Comparison of ENCODE assay signal across 18 cellular contexts in genomic region chr9:99557816-99558215, GRCh38.
DNase-seq lines count a peak whose midpoint lies in the region; ATAC-seq lines count a peak whose summit lies in the region.
"Had no signal": no experiment of that assay in that cellular context is flagged by ENCODE, and none has a peak within 500 bp of the region (broad histone marks: within the 10 kb centered on the region; RNA-seq: fewer than 3 reads in every experiment).

No MANE protein-coding gene starts in this region.

- peaks cover 15 to 23% of the 10 kb centered on the region in 2 donors for H3K9me3 Mint-ChIP-seq in stimulated activated naive B cell treated with anti-CD40 and anti-IgM and Interleukin-4, amounts not matched to agents 10 μg/mL and 1 μg/mL and 100 μg/mL, for 72 hours
- H3K9me3 Mint-ChIP-seq: GM23338, HFFc6 had no signal

- ATAC-seq in stimulated activated naive B cell treated with anti-CD40 and anti-IgM and Interleukin-4, amounts not matched to agents 10 μg/mL and 1 μg/mL and 100 μg/mL, for 72 hours (replicated peaks) = no peak
- no peak for ATAC-seq in HG02678 (IDR thresholded peaks at IDR 0.05; ENCODE audit: unreplicated experiment)
- ATAC-seq: CD8-positive, alpha-beta T cell; GM23338; HCT116 had no signal

- DNase-seq in COLO829 (ENCODE audit: low spot score) (peak; percentile 91), RPMI7951 (ENCODE audit: low read depth) (peak; percentile 11), foreskin melanocyte (peak; percentile 90), RPMI8226 (no peak), activated gamma-delta T cell (lab: John Stamatoyannopoulos, UW) (no peak)
- DNase-seq in stimulated activated naive B cell treated with anti-CD40 and anti-IgM and Interleukin-4, amounts not matched to agents 10 μg/mL and 1 μg/mL and 100 μg/mL, for 72 hours = no peak
- DNase-seq: CD4-positive, CD25-positive, alpha-beta regulatory T cell; CD8-positive, alpha-beta T cell; DMS 273 treated with DMSO at 0.1 percent for 48 hours; DMS79; EL; GDM1; H9; HFFc6 had no signal

- H3K36me3 Mint-ChIP-seq in stimulated activated naive B cell treated with anti-CD40 and anti-IgM and Interleukin-4, amounts not matched to agents 10 μg/mL and 1 μg/mL and 100 μg/mL, for 72 hours = peaks cover 30 to 33% of the 10 kb centered on the region in 2 donors
- H3K36me3 Mint-ChIP-seq: CD4-positive, CD25-positive, alpha-beta regulatory T cell; CD8-positive, alpha-beta T cell had no signal

- H3K4me1 Mint-ChIP-seq in stimulated activated naive B cell treated with anti-CD40 and anti-IgM and Interleukin-4, amounts not matched to agents 10 μg/mL and 1 μg/mL and 100 μg/mL, for 72 hours = peaks cover 12 to 45% of the 10 kb centered on the region in 2 donors
- H3K4me1 Mint-ChIP-seq: B cell; CD4-positive, CD25-positive, alpha-beta regulatory T cell; GM23338 had no signal

- no peaks in the 10 kb centered on the region for H3K27me3 Mint-ChIP-seq in stimulated activated naive B cell treated with anti-CD40 and anti-IgM and Interleukin-4, amounts not matched to agents 10 μg/mL and 1 μg/mL and 100 μg/mL, for 72 hours

- no peak overlapping the region for H3K4me3 Mint-ChIP-seq in stimulated activated naive B cell treated with anti-CD40 and anti-IgM and Interleukin-4, amounts not matched to agents 10 μg/mL and 1 μg/mL and 100 μg/mL, for 72 hours
- H3K4me3 Mint-ChIP-seq: B cell; CD4-positive, CD25-positive, alpha-beta regulatory T cell; CD8-positive, alpha-beta T cell; GM23338; H9; HFFc6 had no signal

- peak overlapping the region; percentile 3 for H3K27ac Mint-ChIP-seq in stimulated activated naive B cell treated with anti-CD40 and anti-IgM and Interleukin-4, amounts not matched to agents 10 μg/mL and 1 μg/mL and 100 μg/mL, for 72 hours
- H3K27ac Mint-ChIP-seq: B cell; CD4-positive, CD25-positive, alpha-beta regulatory T cell; CD8-positive, alpha-beta T cell; GM23338; H9; HFFc6 had no signal

Comparison
In these comparisons a context has a peak if more than half of its experiments do, and no peak if none do; other contexts are left out.
1. DNase-seq: peak in COLO829 (single experiment), RPMI7951 (single experiment) and foreskin melanocyte (single experiment); none in stimulated activated naive B cell treated with anti-CD40 and anti-IgM and Interleukin-4, amounts not matched to agents 10 μg/mL and 1 μg/mL and 100 μg/mL, for 72 hours (single experiment), RPMI8226 (single experiment) and activated gamma-delta T cell (single experiment).